ENCODE assay signal across 9 cellular contexts in the genomic region with DNA sequence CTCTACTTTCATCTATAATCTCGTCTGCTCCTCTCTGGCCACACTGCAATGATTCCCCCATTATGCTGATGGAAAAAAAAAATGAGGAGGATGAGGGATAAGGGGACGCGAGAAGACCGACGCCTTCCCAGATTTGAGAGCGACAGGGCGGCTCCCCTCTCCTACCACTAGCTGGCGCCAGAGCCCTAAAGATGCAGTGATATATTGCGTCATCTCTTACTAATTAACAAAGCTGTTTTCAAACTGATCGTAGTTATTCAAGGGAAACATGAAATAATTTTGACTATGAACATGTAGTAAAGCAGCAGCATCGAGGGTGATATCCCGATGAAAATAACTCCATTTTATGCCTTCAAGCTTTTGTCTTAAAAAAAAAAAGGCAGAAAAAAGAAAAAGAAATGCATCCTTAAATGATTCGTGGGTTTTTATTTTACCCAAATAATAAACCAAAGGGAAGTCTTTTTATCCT. TPM values are rescaled to one million over a fixed set of nuclear protein-coding genes. Genes with fewer than 3 reads are reported as not detected.
A peak's percentile ranks its signal among the peaks of the same experiment; 100 is the strongest.
DNase-seq lines count a peak whose midpoint lies in the region; ATAC-seq and TF ChIP-seq lines count a peak whose summit lies in the region.
"Had no signal": no experiment of that assay in that cellular context is flagged by ENCODE, and none has a peak within 500 bp of the region (broad histone marks: within the 10 kb centered on the region; RNA-seq: fewer than 3 reads in every experiment).

No MANE protein-coding gene starts in this region.

- intact Hi-C loops in OCI-LY7 (cut with micrococcal nuclease; ENCODE audit: unreplicated experiment): loop anchor here (1.0 to 2.0 kb wide), 6 partner anchors 100 to 598 kb away; a partner anchor contains a TSS
- intact Hi-C loops in esophagus squamous epithelium (cut with DNase I): loop anchor here (5.0 to 10.0 kb wide), 3 partner anchors 100 to 250 kb away; a partner anchor contains a TSS

- H3K9me2 ChIP-seq in OCI-LY7 (ENCODE audit: insufficient read depth, low read length): no peaks in the 10 kb centered on the region

- H2AFZ ChIP-seq in OCI-LY7 (ENCODE audit: low read length): peak overlapping the region; percentile 100

- CTCF ChIA-PET in OCI-LY7 (lab: Charles Lee; ENCODE audit: unreplicated experiment): interaction anchor here (0.6 to 1.7 kb wide), 13 partner anchors 33 to 599 kb away, joined by 3 to 13 read pairs (median 4); a partner anchor contains a TSS

- H3K9me3 Mint-ChIP-seq in naive B cell: no peaks in the 10 kb centered on the region
- H3K9me3 Mint-ChIP-seq: dendritic cell treated with granulocyte-macrophage colony-stimulating factor and Interleukin-4, amounts not matched to agents 40 ng/mL and 50 ng/mL, for 4 days had no signal

- peaks cover 0 to 14% (median 11%) of the 10 kb centered on the region in 3 donors for H3K4me1 Mint-ChIP-seq in naive B cell

- H3K4me2 ChIP-seq in OCI-LY7 (ENCODE audit: low read length): peak overlapping the region; percentile 94

- H3K9me3 ChIP-seq in OCI-LY7 (ENCODE audit: low read length) (no peaks in the 10 kb centered on the region), esophagus squamous epithelium (no peaks in the 10 kb centered on the region)

- no peak overlapping the region for H3K27ac Mint-ChIP-seq in naive B cell
- H3K27ac Mint-ChIP-seq: dendritic cell treated with granulocyte-macrophage colony-stimulating factor and Interleukin-4, amounts not matched to agents 40 ng/mL and 50 ng/mL, for 4 days had no signal

- peaks cover 24% of the 10 kb centered on the region for H3K4me1 ChIP-seq in OCI-LY7 (ENCODE audit: insufficient read depth, low read length, poor library complexity, severe bottlenecking)
- peaks cover 0 to 64% (median 28%) of the 10 kb centered on the region in 3 donors for H3K4me1 ChIP-seq in esophagus squamous epithelium

- TF ChIP-seq POLR2A in esophagus squamous epithelium (IDR thresholded peaks at IDR 0.05): no peak

- no TSS peak for BruUV-seq in OCI-LY7 (replicated peaks; lab: Mats Ljungman, UMichigan)

- H3K27ac ChIP-seq in OCI-LY7 (ENCODE audit: low read depth, low read length, poor library complexity, severe bottlenecking): peak overlapping the region; percentile 71
- H3K27ac ChIP-seq in esophagus squamous epithelium: peak overlapping the region; percentile 76 to 91 (median 88)

- 0% methylated on average over 13 of the region's 13 CpGs for WGBS in esophagus squamous epithelium, 2 donors

- H3K27me3 ChIP-seq in esophagus squamous epithelium: no peaks in the 10 kb centered on the region

- H3K36me3 Mint-ChIP-seq in naive B cell: no peaks in the 10 kb centered on the region

- DNase-seq in COLO668 (lab: John Stamatoyannopoulos, UW; ENCODE audit: unreplicated experiment) (peak; percentile 76), OCI-LY7 (ENCODE audit: low spot score) (peak; percentile 85), activated T-cell treated with anti-CD3 and anti-CD28 coated beads for 48 hours (ENCODE audit: low read depth) (peak; percentile 57), esophagus squamous epithelium (lab: John Stamatoyannopoulos, UW) (peak; percentile 28), naive B cell (peak; percentile 70)
- DNase-seq in Jurkat, Clone E6-1 (ENCODE audit: low read depth, low spot score): peak; percentile 69
- peak; percentile 55 to 64 for DNase-seq in stimulated activated CD8-positive, alpha-beta memory T cell treated with anti-CD3 and anti-CD28 coated beads, Interleukin-7, amount 100 ng/mL, for 4 hours (ENCODE audit: low read depth in 2 of 2)

- H3K27me3 Mint-ChIP-seq in naive B cell: peaks cover 0 to 8% (median 0%) of the 10 kb centered on the region in 3 donors
- H3K27me3 Mint-ChIP-seq: dendritic cell treated with granulocyte-macrophage colony-stimulating factor and Interleukin-4, amounts not matched to agents 40 ng/mL and 50 ng/mL, for 4 days had no signal

- ATAC-seq in GM21381 (IDR thresholded peaks at IDR 0.05; ENCODE audit: unreplicated experiment): peak; percentile 58
- peak; percentile 60 to 64 for ATAC-seq in naive B cell (ENCODE audit: low read depth in 2 of 2)

- H3K4me3 ChIP-seq in Jurkat, Clone E6-1 (ENCODE audit: low read length): peak overlapping the region; percentile 24
- H3K4me3 ChIP-seq in OCI-LY7 (ENCODE audit: low read depth, low read length, poor library complexity, severe bottlenecking) (peak overlapping the region; percentile 64), esophagus squamous epithelium (peak overlapping the region; percentile 5 to 60 (median 40))

- no peaks in the 10 kb centered on the region for H4K20me1 ChIP-seq in OCI-LY7 (ENCODE audit: insufficient read depth, low read length)

- no peaks in the 10 kb centered on the region for H3K79me2 ChIP-seq in OCI-LY7 (ENCODE audit: insufficient read depth, low read depth, low read length)

- H3K36me3 ChIP-seq in OCI-LY7 (ENCODE audit: insufficient read depth, low read length) (no peaks in the 10 kb centered on the region), esophagus squamous epithelium (no peaks in the 10 kb centered on the region)

- H3K4me3 Mint-ChIP-seq in naive B cell: no peak overlapping the region
- H3K4me3 Mint-ChIP-seq: dendritic cell treated with granulocyte-macrophage colony-stimulating factor and Interleukin-4, amounts not matched to agents 40 ng/mL and 50 ng/mL, for 4 days had no signal

- TF ChIP-seq CTCF in OCI-LY7 (conservative IDR thresholded peaks at IDR 0.05; ENCODE audit: low read length) (peak; percentile 100), esophagus squamous epithelium (IDR thresholded peaks at IDR 0.05) (peak; percentile 97 to 100 (median 99))

- POLR2A ChIA-PET in OCI-LY7 (lab: Charles Lee): interaction anchor here (0.6 to 4.3 kb wide), 20 partner anchors 10 to 468 kb away, joined by 3 to 52 read pairs (median 4); a partner anchor contains a TSS

RNA-seq across cellular contexts. Expression of a gene that starts 48.0 kb away (rescaled TPM):
- polyA plus RNA-seq in Jurkat, Clone E6-1 (2012; ENCODE audit: insufficient read depth, insufficient read length): 839 TPM
- 68.2 and 82.2 TPM in 2 replicates for total RNA-seq in OCI-LY7 (2014; rRNA removed; shearing (Covaris generic))
- 450 and 472 TPM in 2 replicates for total RNA-seq in OCI-LY7 (2022)
- 10 to 100 TPM; 34.9 to 78.2 (median 61.6) TPM for total RNA-seq in esophagus squamous epithelium
- 10 to 100 TPM; 48.0 to 96.3 (median 70.3) TPM for polyA plus RNA-seq in naive B cell (ENCODE audit: low read depth in 6 of 6)

Comparison
In these comparisons a context has a peak if more than half of its experiments do, and no peak if none do; other contexts are left out.
1. Peak in every context shown above with its lines: DNase-seq, ATAC-seq, H3K4me3 ChIP-seq and H3K27ac ChIP-seq.
2. DNase-seq: peak in every context shown above with its lines; median percentile 85 in OCI-LY7; 76 in COLO668; 70 in naive B cell; 69 in Jurkat, Clone E6-1; 60 in stimulated activated CD8-positive, alpha-beta memory T cell treated with anti-CD3 and anti-CD28 coated beads, Interleukin-7, amount 100 ng/mL, for 4 hours; 57 in activated T-cell treated with anti-CD3 and anti-CD28 coated beads for 48 hours; 28 in esophagus squamous epithelium.